In genomic region chr10:87707254-87707653, GRCh38 we compare ENCODE assay signal across 5 cellular contexts.
"Had no signal": no experiment of that assay in that cellular context is flagged by ENCODE, and none has a peak within 500 bp of the region (broad histone marks: within the 10 kb centered on the region; RNA-seq: fewer than 3 reads in every experiment).

No MANE protein-coding gene starts in this region.

- H3K4me3 ChIP-seq: GM23338, K562 had no signal

- H3K4me3 Mint-ChIP-seq: GM23338, H9 had no signal

- ATAC-seq: GM23338, K562 had no signal

- DNase-seq: H9, HCEC 1CT, KG1 had no signal

- H3K9me3 Mint-ChIP-seq: GM23338, H9 had no signal

- H3K4me1 Mint-ChIP-seq: H9 had no signal
